18 cellular contexts compared by ENCODE assay signal in the genomic region with DNA sequence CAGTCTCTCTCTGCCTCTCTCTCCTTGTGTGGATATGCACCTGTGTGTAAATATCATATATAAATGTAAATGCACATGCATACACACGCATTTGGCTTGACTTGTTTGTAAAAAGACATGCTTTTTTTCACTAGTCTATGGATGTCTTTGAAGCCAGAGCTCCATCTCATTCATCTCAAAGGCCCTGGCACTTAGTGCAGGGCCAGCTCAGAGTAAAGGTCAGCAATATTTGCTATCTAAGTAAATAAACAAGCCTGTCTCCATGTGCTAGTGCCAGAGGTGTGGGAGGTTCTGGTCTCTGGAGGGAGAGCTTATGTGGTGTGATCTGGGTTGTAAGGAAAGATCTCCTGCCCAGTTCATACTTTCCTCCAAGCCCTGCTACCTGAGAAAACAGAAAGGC. TPM values are rescaled to one million over a fixed set of nuclear protein-coding genes. Genes with fewer than 3 reads are reported as not detected.
DNase-seq lines count a peak whose midpoint lies in the region; ATAC-seq, FAIRE-seq and TF ChIP-seq lines count a peak whose summit lies in the region.
"Had no signal": no experiment of that assay in that cellular context is flagged by ENCODE, and none has a peak within 500 bp of the region (broad histone marks: within the 10 kb centered on the region; RNA-seq: fewer than 3 reads in every experiment).

No MANE protein-coding gene starts in this region.

- TF ChIP-seq EP300 in HepG2 (IDR thresholded peaks at IDR 0.05; ENCODE audit: low read depth in 2 of 2, low read length in 2 of 2) = no peak
- TF ChIP-seq EP300 in HepG2 (CRISPR knock-in tag; IDR thresholded peaks at IDR 0.05; ENCODE audit: borderline replicate concordance) = no peak

- no peaks in the 10 kb centered on the region for H3K9me3 ChIP-seq in HepG2 (ENCODE audit: low read length)
- H3K9me3 ChIP-seq: SJSA1 had no signal

- peaks cover 22% of the 10 kb centered on the region for H3K4me1 ChIP-seq in HepG2 (ENCODE audit: insufficient read depth, low read length)

- no peak overlapping the region for H3K4me2 ChIP-seq in HepG2 (ENCODE audit: low read depth, low read length)
- H3K4me2 ChIP-seq: GM23338 had no signal

- ATAC-seq in Right ventricle myocardium superior (ENCODE audit: poor library complexity) (peak; percentile 76), HepG2 (peak; percentile 95), GM18868 (IDR thresholded peaks at IDR 0.05; ENCODE audit: unreplicated experiment) (no peak)
- ATAC-seq: GM23338, HCT116, K562 had no signal

- H3K79me2 ChIP-seq in HepG2 (ENCODE audit: insufficient read depth, low read length) = no peaks in the 10 kb centered on the region

- no peak for FAIRE-seq in HepG2 (lab: Jason Lieb, UNC)
- FAIRE-seq: K562 had no signal

- BruUV-seq in HepG2 (replicated peaks; lab: Mats Ljungman, UMichigan) = no TSS peak

- no peak for TF ChIP-seq POLR2A in HepG2 (IDR thresholded peaks at IDR 0.05; ENCODE audit: insufficient read depth in 1 of 2, low read depth in 2 of 2, low read length in 2 of 2)

- POLR2A ChIA-PET in HepG2 (lab: Yijun Ruan, JAX) = no interaction called here

- H3K9ac ChIP-seq in HepG2 (ENCODE audit: insufficient read depth, low read depth, low read length) = no peak overlapping the region

- TF ChIP-seq CTCF in VCaP (conservative IDR thresholded peaks at IDR 0.05) (no peak), HepG2 (CRISPR knock-in tag; IDR thresholded peaks at IDR 0.05) (no peak)

- H3K27ac ChIP-seq in VCaP = peak overlapping the region; percentile 61
- no peak overlapping the region for H3K27ac ChIP-seq in HepG2 (ENCODE audit: extremely low read length, insufficient read depth, low read length)
- H3K27ac ChIP-seq: RWPE1, SJSA1 had no signal

- WGBS in HepG2 (ENCODE audit: low lambda C conversion rate) = 0% methylated on average over 1 of the region's 1 CpG

- H3K4me3 ChIP-seq in HepG2 (replicated peaks in 1 of 3; ENCODE audit: insufficient read depth in 1 of 3, low read depth in 2 of 3, low read length in 3 of 3) = no peak overlapping the region
- H3K4me3 ChIP-seq: GM23338, K562, SJSA1 had no signal

- H3K27me3 ChIP-seq in HepG2 (ENCODE audit: control insufficient read depth in 1 of 2, insufficient read depth in 2 of 2, low read length in 2 of 2) = peaks cover 3 to 14% of the 10 kb centered on the region in 2 experiments

- intact Hi-C loops in Right ventricle myocardium superior (cut with DNase I) = no loop called here
- intact Hi-C loops in cardiac septum (cut with DNase I) = no loop called here
- intact Hi-C loops in HepG2 (cut with micrococcal nuclease; ENCODE audit: unreplicated experiment) = no loop called here

- H4K20me1 ChIP-seq in HepG2 (ENCODE audit: insufficient read depth, low read length) = no peaks in the 10 kb centered on the region

- no peak overlapping the region for H2AFZ ChIP-seq in HepG2 (ENCODE audit: low read length)
- H2AFZ ChIP-seq: GM23338 had no signal

- DNase-seq in Right ventricle myocardium superior = no peak
- no peak for DNase-seq in cardiac septum (ENCODE audit: low spot score)
- peak; percentile 56 for DNase-seq in HepG2 (ENCODE audit: low spot score)
- DNase-seq in NCI-H2107 (lab: John Stamatoyannopoulos, UW) = no peak
- DNase-seq in NCI-H748 treated with DMSO at 0.1 percent for 48 hours (lab: John Stamatoyannopoulos, UW) = no peak
- DNase-seq: C1 segment of cervical spinal cord, COR-L47, EL, NCI-H1048, NCI-H1436 treated with DMSO at 0.1 percent for 48 hours, NCI-H526 treated with DMSO at 0.1 percent for 48 hours had no signal

- H3K36me3 ChIP-seq in HepG2 (replicated peaks in 1 of 2; ENCODE audit: control insufficient read depth in 1 of 2, insufficient read depth in 2 of 2, low read length in 2 of 2) = no peaks in the 10 kb centered on the region
- H3K36me3 ChIP-seq: SJSA1 had no signal

- TF ChIP-seq RAD21 in HepG2 (CRISPR knock-in tag; IDR thresholded peaks at IDR 0.05) = no peak

- CTCF ChIA-PET in HepG2 (lab: Yijun Ruan, JAX; ENCODE audit: low intra/inter-chr PET ratio, low total read pairs) = no interaction called here

- in situ Hi-C loops in HepG2 (cut with HindIII; ENCODE audit: extremely low pct_ligation_motif_present, low pct_unique_long_range_greater_than_20kb) = no loop called here

TF ChIP-seq in HepG2, 621 proteins besides CTCF, POLR2A, EP300 and RAD21 (continues in another document):
- TF ChIP-seq ZNF572 (CRISPR knock-in tag; IDR thresholded peaks at IDR 0.05) (no peak), GATAD2A (CRISPR knock-in tag; IDR thresholded peaks at IDR 0.05) (peak; percentile 37; the same call in 1 of the 2 replicates), HMG20A (CRISPR knock-in tag; IDR thresholded peaks at IDR 0.05; ENCODE audit: borderline replicate concordance) (0 out of 2 replicates have a peak, but pooled peaks have one; percentile 15), ZBTB7B (CRISPR knock-in tag; IDR thresholded peaks at IDR 0.05) (no peak), NR2F6 (IDR thresholded peaks at IDR 0.05) (peak; percentile 58; the same call in 1 of the 2 replicates), NR2F6 (CRISPR knock-in tag; IDR thresholded peaks at IDR 0.05) (peak; percentile 46; the same call in 1 of the 2 replicates), RBM39 (IDR thresholded peaks at IDR 0.05; ENCODE audit: low read depth, low read length, poor library complexity, severe bottlenecking) (no peak), NR2F1 (CRISPR knock-in tag; IDR thresholded peaks at IDR 0.05) (peak; percentile 13 to 83; a peak in 3 of 4 replicates), TBX3 (IDR thresholded peaks at IDR 0.05; ENCODE audit: borderline replicate concordance) (peak; percentile 42; the same call in 1 of the 2 replicates)
- TF ChIP-seq, protein P1, sequence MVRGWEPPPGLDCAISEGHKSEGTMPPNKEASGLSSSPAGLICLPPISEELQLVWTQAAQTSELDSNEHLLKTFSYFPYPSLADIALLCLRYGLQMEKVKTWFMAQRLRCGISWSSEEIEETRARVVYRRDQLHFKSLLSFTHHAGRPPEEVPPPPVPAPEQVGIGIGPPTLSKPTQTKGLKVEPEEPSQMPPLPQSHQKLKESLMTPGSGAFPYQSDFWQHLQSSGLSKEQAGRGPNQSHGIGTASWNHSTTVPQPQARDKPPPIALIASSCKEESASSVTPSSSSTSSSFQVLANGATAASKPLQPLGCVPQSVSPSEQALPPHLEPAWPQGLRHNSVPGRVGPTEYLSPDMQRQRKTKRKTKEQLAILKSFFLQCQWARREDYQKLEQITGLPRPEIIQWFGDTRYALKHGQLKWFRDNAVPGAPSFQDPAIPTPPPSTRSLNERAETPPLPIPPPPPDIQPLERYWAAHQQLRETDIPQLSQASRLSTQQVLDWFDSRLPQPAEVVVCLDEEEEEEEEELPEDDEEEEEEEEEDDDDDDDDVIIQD (CRISPR knock-in tag; IDR thresholded peaks at IDR 0.05; ENCODE audit: low read depth) = no peak
- TF ChIP-seq, protein P2, sequence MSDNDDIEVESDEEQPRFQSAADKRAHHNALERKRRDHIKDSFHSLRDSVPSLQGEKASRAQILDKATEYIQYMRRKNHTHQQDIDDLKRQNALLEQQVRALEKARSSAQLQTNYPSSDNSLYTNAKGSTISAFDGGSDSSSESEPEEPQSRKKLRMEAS (IDR thresholded peaks at IDR 0.05) = peak; percentile 27; the same call in 1 of the 2 replicates
- TF ChIP-seq, protein P3, sequence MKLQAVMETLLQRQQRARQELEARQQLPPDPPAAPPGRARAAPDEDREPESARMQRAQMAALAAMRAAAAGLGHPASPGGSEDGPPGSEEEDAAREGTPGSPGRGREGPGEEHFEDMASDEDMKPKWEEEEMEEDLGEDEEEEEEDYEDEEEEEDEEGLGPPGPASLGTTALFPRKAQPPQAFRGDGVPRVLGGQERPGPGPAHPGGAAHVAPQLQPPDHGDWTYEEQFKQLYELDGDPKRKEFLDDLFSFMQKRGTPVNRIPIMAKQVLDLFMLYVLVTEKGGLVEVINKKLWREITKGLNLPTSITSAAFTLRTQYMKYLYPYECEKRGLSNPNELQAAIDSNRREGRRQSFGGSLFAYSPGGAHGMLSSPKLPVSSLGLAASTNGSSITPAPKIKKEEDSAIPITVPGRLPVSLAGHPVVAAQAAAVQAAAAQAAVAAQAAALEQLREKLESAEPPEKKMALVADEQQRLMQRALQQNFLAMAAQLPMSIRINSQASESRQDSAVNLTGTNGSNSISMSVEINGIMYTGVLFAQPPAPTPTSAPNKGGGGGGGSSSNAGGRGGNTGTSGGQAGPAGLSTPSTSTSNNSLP (IDR thresholded peaks at IDR 0.05; ENCODE audit: low read depth, low read length) = 0 out of 2 replicates have a peak, but pooled peaks have one; percentile 30

RNA-seq across cellular contexts. Expression of a gene that starts 5.6 kb away (rescaled TPM):
- total RNA-seq in Right ventricle myocardium superior = 7.8 TPM
- 3.9 TPM for total RNA-seq in cardiac septum
- total RNA-seq in HepG2 (2016; rRNA removed; fragmentation: Illumina TruSeq; extraction: Trizol) = not detected in 2 replicates
- not detected in 2 replicates for total RNA-seq in HepG2 (2016; cell fraction: cytosol; rRNA removed; fragmentation: Illumina TruSeq; extraction: Trizol; ENCODE audit: low read depth)
- not detected in 2 replicates for total RNA-seq in HepG2 (2016; cell fraction: insoluble cytoplasmic fraction; rRNA removed; fragmentation: Illumina TruSeq; extraction: Trizol)
- not detected in 2 replicates for total RNA-seq in HepG2 (2016; cell fraction: membrane; rRNA removed; fragmentation: Illumina TruSeq; extraction: Trizol)
- not detected in 2 replicates for total RNA-seq in HepG2 (2016; cell fraction: nucleus; rRNA removed; fragmentation: Illumina TruSeq; extraction: Trizol)
- polyA plus RNA-seq in HepG2 (2011; rRNA removed) = not detected in 2 replicates
- not detected in 2 replicates for polyA plus RNA-seq in HepG2 (2011; cell fraction: cytosol; rRNA removed)
- polyA plus RNA-seq in HepG2 (2011; cell fraction: nucleus; rRNA removed) = not detected in 2 replicates
- 0.01 TPM in 1 of 2 replicates, not detected in the other for polyA plus RNA-seq in HepG2 (2012)
- not detected in 2 replicates for polyA plus RNA-seq in HepG2 (2016; cell fraction: cytosol; fragmentation: Illumina TruSeq; extraction: Trizol; ENCODE audit: low read depth)
- polyA plus RNA-seq in HepG2 (2016; cell fraction: insoluble cytoplasmic fraction; fragmentation: Illumina TruSeq; extraction: Trizol; ENCODE audit: low read depth) = not detected in 2 replicates
- polyA plus RNA-seq in HepG2 (2016; cell fraction: membrane; fragmentation: Illumina TruSeq; extraction: Trizol; ENCODE audit: low read depth) = not detected in 2 replicates
- not detected in 2 replicates for polyA plus RNA-seq in HepG2 (2016; cell fraction: nucleus; fragmentation: Illumina TruSeq; extraction: Trizol; ENCODE audit: insufficient read depth, low read depth)
- polyA minus RNA-seq in HepG2 (2011; rRNA and poly(A)+ RNA removed; ENCODE audit: low replicate concordance) = not detected in 2 replicates
- not detected in 2 replicates for polyA minus RNA-seq in HepG2 (2011; cell fraction: cytosol; rRNA and poly(A)+ RNA removed)
- not detected in 2 replicates for polyA minus RNA-seq in HepG2 (2011; cell fraction: nucleus; rRNA and poly(A)+ RNA removed)
